Comparison of ENCODE assay signal across 12 cellular contexts in genomic region chr18:50695431-50696176, GRCh38.
"Had no signal": no experiment of that assay in that cellular context is flagged by ENCODE, and none has a peak within 500 bp of the region (broad histone marks: within the 10 kb centered on the region; RNA-seq: fewer than 3 reads in every experiment).

No MANE protein-coding gene starts in this region.

- H3K9me3 ChIP-seq: esophagus squamous epithelium, lower lobe of right lung, thyroid gland had no signal

- H3K4me3 ChIP-seq: esophagus squamous epithelium, hepatocyte, lower lobe of right lung, smooth muscle cell, thyroid gland had no signal

- H3K36me3 ChIP-seq: brain microvascular endothelial cell, esophagus squamous epithelium, lower lobe of right lung, thyroid gland had no signal

- FAIRE-seq: urothelium cell line had no signal

- H3K4me2 ChIP-seq: hepatocyte, smooth muscle cell had no signal

- ATAC-seq: activated CD4-positive, CD25-positive, alpha-beta regulatory T cell treated with anti-CD3 and anti-CD28 coated beads, Interleukin-2, amount 50 U/mL, for 24 hours; lower lobe of right lung; naive thymus-derived CD4-positive, alpha-beta T cell had no signal

- H3K79me2 ChIP-seq: hepatocyte had no signal

- H3K4me1 ChIP-seq: esophagus squamous epithelium, lower lobe of right lung had no signal

- H3K27ac ChIP-seq: brain microvascular endothelial cell, esophagus squamous epithelium, hepatocyte, lower lobe of right lung, thyroid gland had no signal

- DNase-seq: activated effector memory CD4-positive, alpha-beta T cell treated with Interleukin-2 at 50 U/mL for 16 hours; activated T-cell treated with anti-CD3 and anti-CD28 coated beads, Interleukin-2, amount 50 U/mL, for 1 hour; brain microvascular endothelial cell; esophagus squamous epithelium; foreskin fibroblast; lower lobe of right lung; naive thymus-derived CD4-positive, alpha-beta T cell; thyroid gland had no signal

- H2AFZ ChIP-seq: hepatocyte had no signal

- H3K27me3 ChIP-seq: brain microvascular endothelial cell, esophagus squamous epithelium, hepatocyte, thyroid gland had no signal
